ENCODE assay signal across 32 cellular contexts in genomic region chr14:70173569-70173968, GRCh38. TPM values are rescaled to one million over a fixed set of nuclear protein-coding genes. Genes with fewer than 3 reads are reported as not detected.
"Had no signal": no experiment of that assay in that cellular context is flagged by ENCODE, and none has a peak within 500 bp of the region (broad histone marks: within the 10 kb centered on the region; RNA-seq: fewer than 3 reads in every experiment).

No MANE protein-coding gene starts in this region.

- H3K4me3 ChIP-seq: adrenal gland, ascending aorta, body of pancreas, breast epithelium, cardiac muscle cell had no signal

- ATAC-seq: activated naive CD4-positive, alpha-beta T cell treated with anti-CD3 and anti-CD28 coated beads, Interleukin-2, amount 50 U/mL, for 72 hours; activated naive CD8-positive, alpha-beta T cell treated with anti-CD3 and anti-CD28 coated beads, Interleukin-2, amount 50 U/mL, for 24 hours; activated T-cell treated with anti-CD3 and anti-CD28 coated beads, Interleukin-2, amount 50 U/mL, for 4 hours; activated T-cell treated with anti-CD3 and anti-CD28 coated beads, Interleukin-2, amount 50 U/mL, for 72 hours; activated T-helper 17 cell treated with anti-CD3 and anti-CD28 coated beads, Interleukin-2, amount 50 U/mL, for 72 hours; body of pancreas had no signal

- H3K27me3 ChIP-seq: adrenal gland, ascending aorta, body of pancreas, brain microvascular endothelial cell had no signal

- H3K36me3 ChIP-seq: adrenal gland, ascending aorta, brain microvascular endothelial cell, breast epithelium, cardiac muscle cell had no signal

- H3K4me1 ChIP-seq: adrenal gland, ascending aorta, body of pancreas, breast epithelium had no signal

- H3K27ac ChIP-seq: adrenal gland, ascending aorta, body of pancreas, brain microvascular endothelial cell, breast epithelium, cardiac muscle cell had no signal

- DNase-seq: activated effector memory CD4-positive, alpha-beta T cell treated with anti-CD3 and anti-CD28 coated beads, Interleukin-2, amount 50 U/mL, for 16 hours; activated effector memory CD4-positive, alpha-beta T cell treated with Interleukin-2 at 50 U/mL for 16 hours; activated gamma-delta T cell; activated gamma-delta T cell treated with Interleukin-2 at 50 U/mL for 16 hours; activated naive CD4-positive, alpha-beta T cell; activated naive CD4-positive, alpha-beta T cell treated with anti-CD3 and anti-CD28 coated beads for 36 hours; activated naive CD4-positive, alpha-beta T cell treated with anti-CD3 and anti-CD28 coated beads, Interleukin-2, amount 10 ng/mL, durations not matched to agents 7 days and 5 days; activated naive CD4-positive, alpha-beta T cell treated with anti-CD3 and anti-CD28 coated beads, Interleukin-2, amount 50 U/mL, for 16 hours; activated naive CD4-positive, alpha-beta T cell treated with Interleukin-2 at 50 U/mL for 16 hours; activated naive CD8-positive, alpha-beta T cell treated with anti-CD3 and anti-CD28 coated beads for 36 hours; activated naive CD8-positive, alpha-beta T cell treated with anti-CD3 and anti-CD28 coated beads, Interleukin-2, amount 10 ng/mL, durations not matched to agents 7 days and 5 days; activated naive CD8-positive, alpha-beta T cell treated with anti-CD3 and anti-CD28 coated beads, Interleukin-2, amount 50 U/mL, for 24 hours; activated T-cell treated with anti-CD3 and anti-CD28 coated beads, Interleukin-2, amount 50 U/mL, for 1 hour; activated T-cell treated with anti-CD3 and anti-CD28 coated beads, Interleukin-2, amount 50 U/mL, for 24 hours; activated T-cell treated with anti-CD3 and anti-CD28 coated beads, Interleukin-2, amount 50 U/mL, for 4 hours; activated T-cell treated with anti-CD3 and anti-CD28 coated beads, Interleukin-2, amount 50 U/mL, for 48 hours; activated T-cell treated with anti-CD3 and anti-CD28 coated beads, Interleukin-2, amount 50 U/mL, for 72 hours; adrenal gland; amniotic stem cell; amygdala; anterior cingulate cortex; aorta; body of pancreas; brain microvascular endothelial cell; central memory CD4-positive, alpha-beta T cell; cerebellar nuclear complex had no signal

- H3K9me3 ChIP-seq: adrenal gland, ascending aorta, body of pancreas, breast epithelium had no signal

RNA-seq across cellular contexts. Expression of gene SLC8A3, which starts 15.2 kb away (rescaled TPM):
- total RNA-seq: ascending aorta, bronchial epithelial cell had no signal
- polyA plus RNA-seq: aorta had no signal
